Comparison of ENCODE assay signal across 17 cellular contexts in the genomic region with DNA sequence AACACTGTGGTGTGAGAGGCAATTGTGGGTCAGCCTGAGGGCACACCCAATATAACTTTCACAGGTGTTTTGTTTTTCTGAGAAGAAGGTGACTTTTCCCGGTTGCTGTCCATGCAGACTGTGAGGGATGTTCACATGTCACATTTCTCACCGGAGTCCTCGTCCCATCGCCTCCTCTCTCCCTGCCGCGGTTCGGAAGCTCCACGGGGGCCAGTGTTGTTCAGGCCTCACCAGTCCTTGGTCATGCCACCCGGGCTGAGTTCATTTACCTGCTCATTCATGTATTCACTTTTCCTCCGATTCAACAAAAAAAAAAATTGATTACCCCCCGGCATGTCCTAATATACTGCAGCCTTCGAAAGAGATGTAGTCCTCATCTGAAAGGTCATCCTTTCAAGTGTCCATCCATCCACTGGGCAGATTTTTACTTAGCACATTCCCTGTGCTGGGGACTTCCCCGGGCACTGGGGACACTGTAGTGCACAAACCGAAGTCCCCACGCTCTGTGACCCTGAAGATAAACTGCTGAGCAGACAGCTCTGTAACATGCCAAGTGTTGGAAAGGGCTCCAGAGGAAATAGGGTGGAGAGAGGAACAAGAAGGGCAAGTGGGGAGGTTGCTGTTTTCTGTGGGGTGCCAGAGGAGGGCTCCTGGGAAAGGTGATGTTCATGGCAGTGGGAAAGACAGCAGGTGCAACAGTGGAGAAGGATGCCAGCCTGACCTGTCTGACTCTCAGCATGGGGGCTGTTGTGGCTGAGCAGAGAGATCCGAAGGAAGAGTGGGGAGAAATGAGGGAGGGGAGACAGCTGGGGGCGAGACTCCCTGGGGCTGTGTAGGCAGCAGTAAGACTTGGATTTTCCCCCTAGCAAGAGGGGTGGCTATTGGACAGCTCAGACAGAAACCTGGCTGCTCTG. TPM values are rescaled to one million over a fixed set of nuclear protein-coding genes. Genes with fewer than 3 reads are reported as not detected.
DNase-seq lines count a peak whose midpoint lies in the region; ATAC-seq and TF ChIP-seq lines count a peak whose summit lies in the region.
"Had no signal": no experiment of that assay in that cellular context is flagged by ENCODE, and none has a peak within 500 bp of the region (broad histone marks: within the 10 kb centered on the region; RNA-seq: fewer than 3 reads in every experiment).

No MANE protein-coding gene starts in this region.

- H2AFZ ChIP-seq in neuronal stem cell (ENCODE audit: low read length) (no peak overlapping the region), Karpas-422 (ENCODE audit: low read length) (no peak overlapping the region)
- H2AFZ ChIP-seq: GM23338 had no signal

- H3K9ac ChIP-seq in neuronal stem cell (ENCODE audit: low read depth, low read length, poor library complexity) (no peak overlapping the region), Karpas-422 (ENCODE audit: low read length) (no peak overlapping the region)

- peaks cover 0 to 70% (median 25%) of the 10 kb centered on the region in 12 donors for H3K4me1 ChIP-seq in heart left ventricle
- peaks cover 2 to 77% (median 23%) of the 10 kb centered on the region in 9 donors for H3K4me1 ChIP-seq in heart right ventricle
- H3K4me1 ChIP-seq in neuronal stem cell (ENCODE audit: control insufficient read depth in 2 of 2, insufficient read depth in 1 of 2, low read depth in 1 of 2, low read length in 2 of 2): no peaks in the 10 kb centered on the region
- peaks cover 5% of the 10 kb centered on the region; the same call in 1 of the 2 replicates for H3K4me1 ChIP-seq in Karpas-422 (ENCODE audit: low read length)
- no peaks in the 10 kb centered on the region for H3K4me1 ChIP-seq in foreskin keratinocyte

- H3K27me3 ChIP-seq in heart left ventricle (no peaks in the 10 kb centered on the region), heart right ventricle (no peaks in the 10 kb centered on the region), neuronal stem cell (ENCODE audit: control insufficient read depth in 3 of 3, insufficient read depth in 3 of 3, low read depth in 1 of 3, low read length in 3 of 3) (no peaks in the 10 kb centered on the region), Karpas-422 (ENCODE audit: low read length) (no peaks in the 10 kb centered on the region), foreskin keratinocyte (peaks cover 2% of the 10 kb centered on the region)

- no peak overlapping the region for H2BK5ac ChIP-seq in neuronal stem cell (ENCODE audit: low read length)

- peak overlapping the region in 7 of 12 donors; percentile 19 to 79 (median 36) for H3K27ac ChIP-seq in heart left ventricle
- H3K27ac ChIP-seq in heart right ventricle: peak overlapping the region in 6 of 10 donors; percentile 12 to 69 (median 64)
- no peak overlapping the region for H3K27ac ChIP-seq in neuronal stem cell (replicated peaks; ENCODE audit: low read length)
- H3K27ac ChIP-seq in Karpas-422 (ENCODE audit: low read length): no peak overlapping the region
- no peak overlapping the region for H3K27ac ChIP-seq in foreskin keratinocyte

- no peak overlapping the region for H3K4me3 ChIP-seq in heart left ventricle
- no peak overlapping the region for H3K4me3 ChIP-seq in heart right ventricle
- H3K4me3 ChIP-seq in neuronal stem cell (ENCODE audit: low read length in 2 of 2): no peak overlapping the region
- H3K4me3 ChIP-seq in Karpas-422 (ENCODE audit: low read length): no peak overlapping the region
- H3K4me3 ChIP-seq: GM23338 had no signal

- TF ChIP-seq CTCF in heart left ventricle (IDR thresholded peaks at IDR 0.05) (no peak), heart right ventricle (IDR thresholded peaks at IDR 0.05) (no peak), foreskin keratinocyte (conservative IDR thresholded peaks at IDR 0.05) (no peak)

- no peak overlapping the region for H4K8ac ChIP-seq in neuronal stem cell (ENCODE audit: low read depth, low read length)

- H3K36me3 ChIP-seq in heart left ventricle: peaks cover 0 to 17% (median 9%) of the 10 kb centered on the region in 9 donors
- H3K36me3 ChIP-seq in heart right ventricle: peaks cover 0 to 19% (median 0%) of the 10 kb centered on the region in 9 donors
- peaks cover 1 to 19% of the 10 kb centered on the region in 2 donors for H3K36me3 ChIP-seq in neuronal stem cell (replicated peaks in 1 of 2; ENCODE audit: control insufficient read depth in 2 of 2, insufficient read depth in 2 of 2, low read length in 2 of 2)
- no peaks in the 10 kb centered on the region for H3K36me3 ChIP-seq in Karpas-422 (ENCODE audit: insufficient read depth, low read length)

- H3K4me2 ChIP-seq in neuronal stem cell (ENCODE audit: insufficient read depth, low read length, poor library complexity, severe bottlenecking): no peak overlapping the region
- H3K4me2 ChIP-seq in Karpas-422 (ENCODE audit: low read depth, low read length, poor library complexity, severe bottlenecking): no peak overlapping the region
- H3K4me2 ChIP-seq: GM23338 had no signal

- no peak overlapping the region for H2AK5ac ChIP-seq in neuronal stem cell (ENCODE audit: low read depth, low read length)

- H3K18ac ChIP-seq in neuronal stem cell (ENCODE audit: low read length): no peak overlapping the region

- no peak for TF ChIP-seq POLR2A in heart left ventricle (IDR thresholded peaks at IDR 0.05)

- no peaks in the 10 kb centered on the region for H3K79me2 ChIP-seq in Karpas-422 (ENCODE audit: low read length)

- H4K91ac ChIP-seq in neuronal stem cell (ENCODE audit: low read depth, low read length, poor library complexity): no peak overlapping the region

- DNase-seq in heart left ventricle (peak in 2 of 5 donors; percentile 18 to 33), cardiac septum (ENCODE audit: low spot score) (no peak), heart right ventricle (no peak), neuronal stem cell (ENCODE audit: low spot score) (no peak), Karpas-422 (no peak), foreskin keratinocyte (no peak), AG08395 (ENCODE audit: low spot score) (no peak)
- DNase-seq: C1 segment of cervical spinal cord, NCI-H1092 treated with DMSO at 0.1 percent for 48 hours, NCI-H1694, NCI-H2081 treated with DMSO at 0.1 percent for 48 hours, NCI-H446 treated with DMSO at 0.1 percent for 48 hours, NCI-H774, SHP77 treated with DMSO at 0.1 percent for 48 hours had no signal

- peak overlapping the region; percentile 11 for H3K23ac ChIP-seq in neuronal stem cell (ENCODE audit: low read depth, low read length, poor library complexity)

- H2BK120ac ChIP-seq in neuronal stem cell (ENCODE audit: low read depth, low read length): no peak overlapping the region

- intact Hi-C loops in heart left ventricle (cut with DNase I): loop anchor here in 1 of 10 donors (10.0 kb wide), 1 partner anchor 55 kb away; the partner anchor contains the start of gene RAB17
- intact Hi-C loops in cardiac septum (cut with DNase I): no loop called here
- intact Hi-C loops in heart right ventricle (cut with DNase I): no loop called here

- no peak overlapping the region for H2BK12ac ChIP-seq in neuronal stem cell (ENCODE audit: low read length)

- H2BK15ac ChIP-seq in neuronal stem cell (ENCODE audit: low read length): no peak overlapping the region

- no peak overlapping the region for H3K14ac ChIP-seq in neuronal stem cell (ENCODE audit: low read length)

- ATAC-seq in heart left ventricle (peak in 2 of 4 donors; percentile 19 to 33), heart right ventricle (peak in 1 of 8 donors; percentile 30), foreskin keratinocyte (no peak)
- ATAC-seq: GM23338, HCT116 had no signal

- WGBS in heart left ventricle, 4 donors: 80 to 85% (median 81%) methylated on average over 17 of the region's 17 CpGs
- WGBS in heart right ventricle, 2 donors: 82 to 86% methylated on average over 17 of the region's 17 CpGs
- no CpG with 5 or more reads among the region's 17 CpGs for WGBS in neuronal stem cell (ENCODE audit: extremely low coverage in 2 of 2, insufficient read length in 2 of 2, insufficient replicate concordance in 1 of 2), 2 donors

- H3K9me2 ChIP-seq in Karpas-422 (replicated peaks; ENCODE audit: insufficient read depth, low read length): no peaks in the 10 kb centered on the region

- peaks cover 0 to 17% (median 0%) of the 10 kb centered on the region in 12 donors for H3K9me3 ChIP-seq in heart left ventricle
- peaks cover 0 to 18% (median 0%) of the 10 kb centered on the region in 11 donors for H3K9me3 ChIP-seq in heart right ventricle
- H3K9me3 ChIP-seq in neuronal stem cell (replicated peaks in 1 of 2; ENCODE audit: control insufficient read depth in 2 of 2, insufficient read depth in 1 of 2, low read depth in 1 of 2, low read length in 2 of 2): peaks cover 5 to 17% of the 10 kb centered on the region in 2 donors
- no peaks in the 10 kb centered on the region for H3K9me3 ChIP-seq in Karpas-422 (ENCODE audit: low read length)

- no peaks in the 10 kb centered on the region for H3K79me1 ChIP-seq in neuronal stem cell (ENCODE audit: low read depth, low read length)

- H4K20me1 ChIP-seq in Karpas-422 (ENCODE audit: insufficient read depth, low read depth, low read length): no peaks in the 10 kb centered on the region

- H3K4ac ChIP-seq in neuronal stem cell (ENCODE audit: low read length): no peak overlapping the region

RNA-seq across cellular contexts. Expression of gene LRRFIP1, which starts 22.4 kb away (rescaled TPM):
- total RNA-seq in heart left ventricle: 100 to 1,000 TPM in 8 of 9 donors, 10 to 100 TPM in 1; 78.7 to 151 (median 111) TPM
- polyA plus RNA-seq in heart left ventricle: 100 to 1,000 TPM in 1 of 2 donors, 10 to 100 TPM in 1; 87.6 to 128 TPM
- 157 TPM for total RNA-seq in cardiac septum
- total RNA-seq in heart right ventricle: 100 to 1,000 TPM in 9 of 10 donors, 10 to 100 TPM in 1; 91.5 to 132 (median 112) TPM
- polyA plus RNA-seq in heart right ventricle: 100 to 1,000 TPM; 103 to 111 TPM
- 30.3 TPM for polyA plus RNA-seq in neuronal stem cell (2013, experiment 1 of 2)
- 33.9 TPM for polyA plus RNA-seq in neuronal stem cell (2013, experiment 2 of 2)
- total RNA-seq in Karpas-422 (2014; rRNA removed; shearing (Covaris generic); ENCODE audit: low replicate concordance): 29.9 and 30.7 TPM in 2 replicates
- 91.7 and 95.3 TPM in 2 replicates for total RNA-seq in foreskin keratinocyte
- polyA plus RNA-seq in foreskin keratinocyte: 30.1 and 32.3 TPM in 2 replicates

RNA-seq across cellular contexts. Expression of gene RAB17, which starts 59.3 kb away (rescaled TPM):
- total RNA-seq in heart left ventricle: 1 to 10 TPM; 1.1 to 7.3 (median 3.6) TPM
- 1 to 10 TPM; 5.6 TPM for polyA plus RNA-seq in heart left ventricle
- total RNA-seq in cardiac septum: 3.5 TPM
- total RNA-seq in heart right ventricle: 1 to 10 TPM; 1.9 to 6.9 (median 4.6) TPM
- polyA plus RNA-seq in heart right ventricle: 1 to 10 TPM; 4.8 to 7.6 TPM
- polyA plus RNA-seq in neuronal stem cell (2013, experiment 1 of 2): 0.15 TPM
- not detected for polyA plus RNA-seq in neuronal stem cell (2013, experiment 2 of 2)
- total RNA-seq in Karpas-422 (2014; rRNA removed; shearing (Covaris generic); ENCODE audit: low replicate concordance): 1.3 and 2.9 TPM in 2 replicates
- total RNA-seq in foreskin keratinocyte: 0.75 and 1.8 TPM in 2 replicates
- 1.2 and 2.1 TPM in 2 replicates for polyA plus RNA-seq in foreskin keratinocyte
- total RNA-seq: OCI-LY7 had no signal

Comparison
In these comparisons a context has a peak if more than half of its experiments do, and no peak if none do; other contexts are left out.
1. H3K27ac ChIP-seq: peak in heart left ventricle (7 of 12) and heart right ventricle (6 of 10); none in neuronal stem cell (single experiment), Karpas-422 (single experiment) and foreskin keratinocyte (single experiment).